ENCODE assay signal across 9 cellular contexts in genomic region chr1:156475568-156476500, GRCh38. TPM values are rescaled to one million over a fixed set of nuclear protein-coding genes. Genes with fewer than 3 reads are reported as not detected.
DNase-seq lines count a peak whose midpoint lies in the region; ATAC-seq, FAIRE-seq and TF ChIP-seq lines count a peak whose summit lies in the region.
"Had no signal": no experiment of that assay in that cellular context is flagged by ENCODE, and none has a peak within 500 bp of the region (broad histone marks: within the 10 kb centered on the region; RNA-seq: fewer than 3 reads in every experiment).

No MANE protein-coding gene starts in this region.

- H3K9me3 Mint-ChIP-seq in astrocyte (ENCODE audit: unreplicated experiment), result no peaks in the 10 kb centered on the region
- H3K9me3 Mint-ChIP-seq in stimulated activated naive B cell treated with anti-CD40 and anti-IgM and Interleukin-4, amounts not matched to agents 10 μg/mL and 1 μg/mL and 100 μg/mL, for 72 hours, result no peaks in the 10 kb centered on the region
- H3K9me3 Mint-ChIP-seq: naive thymus-derived CD8-positive, alpha-beta T cell had no signal

- H3K36me3 Mint-ChIP-seq in astrocyte (ENCODE audit: low read depth, unreplicated experiment), result peaks cover 47% of the 10 kb centered on the region
- H3K36me3 Mint-ChIP-seq in stimulated activated naive B cell treated with anti-CD40 and anti-IgM and Interleukin-4, amounts not matched to agents 10 μg/mL and 1 μg/mL and 100 μg/mL, for 72 hours, result peaks cover 73 to 89% of the 10 kb centered on the region in 2 donors

- peaks cover 24% of the 10 kb centered on the region for H3K79me2 ChIP-seq in astrocyte (ENCODE audit: insufficient read depth, low read length)
- no peaks in the 10 kb centered on the region for H3K79me2 ChIP-seq in mammary epithelial cell (ENCODE audit: insufficient read depth, low read length)

- DNase-seq in ELR (ENCODE audit: low read depth) (peak; percentile 54), astrocyte (ENCODE audit: low read depth) (peak; percentile 59), kidney (peak; percentile 52), mammary epithelial cell (no peak), urothelium cell line (ENCODE audit: low spot score) (no peak), SKM-1 treated with dmso at 0.1 percent for 144 hours (lab: John Stamatoyannopoulos, UW; ENCODE audit: unreplicated experiment) (no peak), GF-D8 (lab: John Stamatoyannopoulos, UW) (no peak)
- DNase-seq in stimulated activated naive B cell treated with anti-CD40 and anti-IgM and Interleukin-4, amounts not matched to agents 10 μg/mL and 1 μg/mL and 100 μg/mL, for 72 hours, result no peak
- DNase-seq: naive thymus-derived CD8-positive, alpha-beta T cell had no signal

- no peak overlapping the region for H2AFZ ChIP-seq in astrocyte (ENCODE audit: low read depth, low read length)
- no peak overlapping the region for H2AFZ ChIP-seq in mammary epithelial cell (ENCODE audit: low read depth, low read length)

- dilution Hi-C loops in mammary epithelial cell (cut with HindIII; ENCODE audit: low sequenced_read_pairs), result no loop called here

- no peak overlapping the region for H3K27ac ChIP-seq in astrocyte (ENCODE audit: low read depth, low read length)
- peak overlapping the region in 1 of 2 donors; percentile 26 for H3K27ac ChIP-seq in kidney (ENCODE audit: low read depth in 2 of 2, low read length in 2 of 2)
- no peak overlapping the region for H3K27ac ChIP-seq in mammary epithelial cell (ENCODE audit: insufficient read depth, low read depth, low read length)

- in situ Hi-C loops in mammary epithelial cell (cut with MboI; ENCODE audit: low sequenced_read_pairs in 2 of 2), result no loop called here

- H3K4me3 Mint-ChIP-seq in astrocyte (ENCODE audit: unreplicated experiment), result no peak overlapping the region
- H3K4me3 Mint-ChIP-seq in stimulated activated naive B cell treated with anti-CD40 and anti-IgM and Interleukin-4, amounts not matched to agents 10 μg/mL and 1 μg/mL and 100 μg/mL, for 72 hours, result no peak overlapping the region
- H3K4me3 Mint-ChIP-seq: naive thymus-derived CD8-positive, alpha-beta T cell had no signal

- peaks cover 52% of the 10 kb centered on the region for H3K36me3 ChIP-seq in astrocyte (ENCODE audit: insufficient read depth, low read length)
- peaks cover 60 to 83% of the 10 kb centered on the region in 2 donors for H3K36me3 ChIP-seq in kidney (ENCODE audit: control insufficient read depth in 1 of 2, insufficient read depth in 2 of 2, low read length in 2 of 2)
- peaks cover 9% of the 10 kb centered on the region for H3K36me3 ChIP-seq in mammary epithelial cell (ENCODE audit: insufficient read depth, low read length)

- H4K20me1 ChIP-seq in astrocyte (ENCODE audit: insufficient read depth, low read length) (peaks cover 87% of the 10 kb centered on the region), mammary epithelial cell (ENCODE audit: insufficient read depth, low read length) (no peaks in the 10 kb centered on the region)

- no peaks in the 10 kb centered on the region for H3K9me3 ChIP-seq in astrocyte (ENCODE audit: insufficient read depth, low read depth, low read length)
- H3K9me3 ChIP-seq in kidney (ENCODE audit: control insufficient read depth in 1 of 2, low read length in 2 of 2), result no peaks in the 10 kb centered on the region
- no peaks in the 10 kb centered on the region for H3K9me3 ChIP-seq in mammary epithelial cell (replicated peaks; ENCODE audit: insufficient read depth, low read length)

- TF ChIP-seq CTCF in astrocyte (IDR thresholded peaks at IDR 0.05; ENCODE audit: insufficient read depth, low read depth, low read length) (no peak), kidney (IDR thresholded peaks at IDR 0.05; ENCODE audit: borderline replicate concordance, extremely low read depth, insufficient read depth) (no peak), mammary epithelial cell (conservative IDR thresholded peaks at IDR 0.05 in 1 of 2, IDR thresholded peaks at IDR 0.05 in 1 of 2; ENCODE audit: extremely low read depth in 1 of 2, insufficient read depth in 1 of 2, low read depth in 1 of 2, low read length in 2 of 2) (no peak)

- H3K4me2 ChIP-seq in astrocyte (ENCODE audit: low read length) (no peak overlapping the region), mammary epithelial cell (ENCODE audit: insufficient read depth, low read depth, low read length) (no peak overlapping the region)

- FAIRE-seq in astrocyte (lab: Jason Lieb, UNC) (no peak), kidney (lab: Jason Lieb, UNC) (no peak), urothelium cell line (lab: Jason Lieb, UNC) (no peak)

- H3K4me3 ChIP-seq in astrocyte (ENCODE audit: insufficient read depth, low read depth, low read length), result no peak overlapping the region
- H3K4me3 ChIP-seq in kidney (ENCODE audit: low read length in 2 of 2), result no peak overlapping the region
- no peak overlapping the region for H3K4me3 ChIP-seq in mammary epithelial cell (replicated peaks in 1 of 3; ENCODE audit: insufficient read depth in 1 of 3, low read depth in 2 of 3, low read length in 3 of 3)

- intact Hi-C loops in kidney (cut with DNase I) (no loop called here), mammary epithelial cell (cut with micrococcal nuclease) (no loop called here)

- peaks cover 36% of the 10 kb centered on the region for H3K4me1 Mint-ChIP-seq in astrocyte (ENCODE audit: low read depth, unreplicated experiment)
- peaks cover 26 to 42% of the 10 kb centered on the region in 2 donors for H3K4me1 Mint-ChIP-seq in stimulated activated naive B cell treated with anti-CD40 and anti-IgM and Interleukin-4, amounts not matched to agents 10 μg/mL and 1 μg/mL and 100 μg/mL, for 72 hours

- BruUV-seq in mammary epithelial cell (replicated peaks; lab: Mats Ljungman, UMichigan), result no TSS peak

- CTCF ChIA-PET in mammary epithelial cell (lab: Charles Lee; ENCODE audit: low non-redundant PET), result no interaction called here

- ATAC-seq in stimulated activated naive B cell treated with anti-CD40 and anti-IgM and Interleukin-4, amounts not matched to agents 10 μg/mL and 1 μg/mL and 100 μg/mL, for 72 hours (replicated peaks), result no peak
- ATAC-seq: naive thymus-derived CD8-positive, alpha-beta T cell had no signal

- H3K4me1 ChIP-seq in astrocyte (ENCODE audit: insufficient read depth, low read length) (peaks cover 14% of the 10 kb centered on the region), kidney (ENCODE audit: control insufficient read depth in 1 of 2, insufficient read depth in 1 of 2, low read depth in 1 of 2, low read length in 2 of 2) (peaks cover 5 to 7% of the 10 kb centered on the region in 2 donors), mammary epithelial cell (ENCODE audit: insufficient read depth, low read length) (no peaks in the 10 kb centered on the region)

- H3K9ac ChIP-seq in astrocyte (ENCODE audit: low read length), result peak overlapping the region; percentile 43
- no peak overlapping the region for H3K9ac ChIP-seq in kidney (ENCODE audit: low read length in 2 of 2)
- H3K9ac ChIP-seq in mammary epithelial cell (ENCODE audit: insufficient read depth, low read length), result no peak overlapping the region

- 83% methylated on average over 16 of the region's 25 CpGs for WGBS in mammary epithelial cell (ENCODE audit: low coverage, missing lambda C conversion rate)

- H3K27ac Mint-ChIP-seq in astrocyte (ENCODE audit: unreplicated experiment), result peak overlapping the region; percentile 88
- peak overlapping the region; percentile 59 for H3K27ac Mint-ChIP-seq in stimulated activated naive B cell treated with anti-CD40 and anti-IgM and Interleukin-4, amounts not matched to agents 10 μg/mL and 1 μg/mL and 100 μg/mL, for 72 hours

- H3K27me3 Mint-ChIP-seq in astrocyte (ENCODE audit: low read depth, unreplicated experiment), result no peaks in the 10 kb centered on the region
- H3K27me3 Mint-ChIP-seq in stimulated activated naive B cell treated with anti-CD40 and anti-IgM and Interleukin-4, amounts not matched to agents 10 μg/mL and 1 μg/mL and 100 μg/mL, for 72 hours, result no peaks in the 10 kb centered on the region
- H3K27me3 Mint-ChIP-seq: naive thymus-derived CD8-positive, alpha-beta T cell had no signal

- H3K27me3 ChIP-seq in astrocyte (ENCODE audit: insufficient read depth, low read length), result no peaks in the 10 kb centered on the region
- no peaks in the 10 kb centered on the region for H3K27me3 ChIP-seq in mammary epithelial cell (ENCODE audit: insufficient read depth, low read length)

RNA-seq across cellular contexts. Expression of gene MEF2D, which starts 24.7 kb away (rescaled TPM):
- total RNA-seq in astrocyte (51.7 and 56.6 TPM in 2 replicates), kidney (49.3 TPM), mammary epithelial cell (10 to 100 TPM in 1 of 2 donors, 1 to 10 TPM in 1; 9.2 to 34.3 TPM)
- polyA plus RNA-seq in kidney (ENCODE audit: insufficient read depth, low read depth, low replicate concordance) (13.7 TPM), mammary epithelial cell (11.4 TPM)
- 9.6 TPM for polyA minus RNA-seq in mammary epithelial cell

Comparison
In these comparisons a context has a peak if more than half of its experiments do, and no peak if none do; other contexts are left out.
1. DNase-seq: peak in ELR (single experiment), astrocyte (single experiment) and kidney (single experiment); none in stimulated activated naive B cell treated with anti-CD40 and anti-IgM and Interleukin-4, amounts not matched to agents 10 μg/mL and 1 μg/mL and 100 μg/mL, for 72 hours (single experiment), mammary epithelial cell (single experiment), urothelium cell line (single experiment), SKM-1 treated with dmso at 0.1 percent for 144 hours (single experiment) and GF-D8 (single experiment).